In the genomic region with DNA sequence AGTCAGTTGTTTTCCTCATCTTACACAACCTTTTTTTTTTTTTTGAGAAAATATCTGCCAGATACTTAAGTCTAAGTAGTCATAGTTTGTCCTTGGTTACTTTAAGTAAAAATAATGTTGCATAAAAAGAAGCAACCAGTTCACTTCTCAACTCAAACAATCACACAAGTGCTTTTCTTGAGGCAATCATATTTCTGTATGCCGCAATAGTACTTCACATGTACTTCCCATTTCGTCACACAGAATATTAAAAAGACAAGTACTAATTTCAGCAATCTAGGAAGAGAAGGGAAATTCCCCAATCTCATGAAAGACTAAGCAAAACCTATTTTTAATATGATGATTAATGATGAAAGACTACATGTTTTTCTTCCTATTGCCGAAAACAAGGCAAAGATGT, we compare ENCODE assay signal across 19 cellular contexts. TPM values are rescaled to one million over a fixed set of nuclear protein-coding genes. Genes with fewer than 3 reads are reported as not detected.
DNase-seq lines count a peak whose midpoint lies in the region; ATAC-seq and TF ChIP-seq lines count a peak whose summit lies in the region.
"Had no signal": no experiment of that assay in that cellular context is flagged by ENCODE, and none has a peak within 500 bp of the region (broad histone marks: within the 10 kb centered on the region; RNA-seq: fewer than 3 reads in every experiment).

No MANE protein-coding gene starts in this region.

- H3K4me1 Mint-ChIP-seq in activated T-helper 17 cell treated with anti-CD3 and anti-CD28 coated beads, Interleukin-2, amount 50 U/mL, for 72 hours = no peaks in the 10 kb centered on the region

- DNase-seq in GF-D8 (lab: John Stamatoyannopoulos, UW) (peak; percentile 52), MV-4-11 (lab: John Stamatoyannopoulos, UW) (peak; percentile 57), left lung (no peak), Right ventricle myocardium superior (no peak), NCI-H2029 treated with DMSO at 0.1 percent for 48 hours (lab: John Stamatoyannopoulos, UW) (no peak), hippocampal formation (lab: John Stamatoyannopoulos, UW) (no peak)
- DNase-seq: activated CD4-positive, CD25-positive, alpha-beta regulatory T cell; DMS79; islet precursor cell; lower lobe of right lung; NCI-H1436; NCI-H524 treated with DMSO at 0.1 percent for 48 hours; SJCRH30; stimulated activated CD4-positive, alpha-beta T cell treated with anti-CD3 and anti-CD28 coated beads, Interleukin-4, amount 100 ng/mL, for 4 hours; upper lobe of left lung had no signal

- H3K4me1 ChIP-seq in left lung = peaks cover 0 to 13% of the 10 kb centered on the region in 2 donors
- H3K4me1 ChIP-seq: HAP-1, lower lobe of right lung, upper lobe of left lung had no signal

- no peaks in the 10 kb centered on the region for H3K9me3 Mint-ChIP-seq in activated T-helper 17 cell treated with anti-CD3 and anti-CD28 coated beads, Interleukin-2, amount 50 U/mL, for 72 hours
- H3K9me3 Mint-ChIP-seq: activated naive CD4-positive, alpha-beta T cell treated with anti-CD3 and anti-CD28 coated beads, Interleukin-2, amount 50 U/mL, for 24 hours had no signal

- H3K9me3 ChIP-seq in left lung = no peaks in the 10 kb centered on the region
- H3K9me3 ChIP-seq: HAP-1, lower lobe of right lung, SJCRH30, upper lobe of left lung had no signal

- ATAC-seq in activated T-helper 17 cell treated with anti-CD3 and anti-CD28 coated beads, Interleukin-2, amount 50 U/mL, for 72 hours (replicated peaks) = no peak
- ATAC-seq in left lung = peak; percentile 34
- ATAC-seq in SK-N-SH treated with all-trans-retinoic acid at 6 μM for 48 hours = no peak
- no peak for ATAC-seq in Right ventricle myocardium superior (ENCODE audit: poor library complexity)

- no peak overlapping the region for H3K4me3 ChIP-seq in left lung
- H3K4me3 ChIP-seq: HAP-1, lower lobe of right lung, SJCRH30, upper lobe of left lung had no signal

- no peaks in the 10 kb centered on the region for H3K36me3 Mint-ChIP-seq in activated T-helper 17 cell treated with anti-CD3 and anti-CD28 coated beads, Interleukin-2, amount 50 U/mL, for 72 hours (ENCODE audit: low read depth)
- H3K36me3 Mint-ChIP-seq: activated naive CD4-positive, alpha-beta T cell treated with anti-CD3 and anti-CD28 coated beads, Interleukin-2, amount 50 U/mL, for 24 hours had no signal

- H3K27me3 Mint-ChIP-seq in activated T-helper 17 cell treated with anti-CD3 and anti-CD28 coated beads, Interleukin-2, amount 50 U/mL, for 72 hours = no peaks in the 10 kb centered on the region
- H3K27me3 Mint-ChIP-seq: activated naive CD4-positive, alpha-beta T cell treated with anti-CD3 and anti-CD28 coated beads, Interleukin-2, amount 50 U/mL, for 24 hours had no signal

- H3K4me3 Mint-ChIP-seq in activated T-helper 17 cell treated with anti-CD3 and anti-CD28 coated beads, Interleukin-2, amount 50 U/mL, for 72 hours = no peak overlapping the region
- H3K4me3 Mint-ChIP-seq: activated naive CD4-positive, alpha-beta T cell treated with anti-CD3 and anti-CD28 coated beads, Interleukin-2, amount 50 U/mL, for 24 hours had no signal

- H3K27me3 ChIP-seq in left lung = no peaks in the 10 kb centered on the region
- H3K27me3 ChIP-seq: SJCRH30, upper lobe of left lung had no signal

- H3K36me3 ChIP-seq in left lung = no peaks in the 10 kb centered on the region
- H3K36me3 ChIP-seq: HAP-1, lower lobe of right lung, SJCRH30, upper lobe of left lung had no signal

- H3K27ac Mint-ChIP-seq in activated T-helper 17 cell treated with anti-CD3 and anti-CD28 coated beads, Interleukin-2, amount 50 U/mL, for 72 hours = peak overlapping the region; percentile 47
- H3K27ac Mint-ChIP-seq: activated naive CD4-positive, alpha-beta T cell treated with anti-CD3 and anti-CD28 coated beads, Interleukin-2, amount 50 U/mL, for 24 hours had no signal

- no peak for TF ChIP-seq CTCF in left lung (IDR thresholded peaks at IDR 0.05)

- H3K27ac ChIP-seq in left lung = peak overlapping the region in 1 of 2 donors; percentile 39
- H3K27ac ChIP-seq: lower lobe of right lung, SJCRH30, upper lobe of left lung had no signal

- intact Hi-C loops in left lung (cut with DNase I) = loop anchor here in 1 of 2 donors (10.0 kb wide), 1 partner anchor 383 kb away; no protein-coding TSS in a partner anchor
- intact Hi-C loops in Right ventricle myocardium superior (cut with DNase I) = no loop called here

TF ChIP-seq in SK-N-SH treated with all-trans-retinoic acid at 6 μM for 48 hours, 23 proteins besides CTCF, POLR2A, EP300 and RAD21:
- TF ChIP-seq, protein P1, sequence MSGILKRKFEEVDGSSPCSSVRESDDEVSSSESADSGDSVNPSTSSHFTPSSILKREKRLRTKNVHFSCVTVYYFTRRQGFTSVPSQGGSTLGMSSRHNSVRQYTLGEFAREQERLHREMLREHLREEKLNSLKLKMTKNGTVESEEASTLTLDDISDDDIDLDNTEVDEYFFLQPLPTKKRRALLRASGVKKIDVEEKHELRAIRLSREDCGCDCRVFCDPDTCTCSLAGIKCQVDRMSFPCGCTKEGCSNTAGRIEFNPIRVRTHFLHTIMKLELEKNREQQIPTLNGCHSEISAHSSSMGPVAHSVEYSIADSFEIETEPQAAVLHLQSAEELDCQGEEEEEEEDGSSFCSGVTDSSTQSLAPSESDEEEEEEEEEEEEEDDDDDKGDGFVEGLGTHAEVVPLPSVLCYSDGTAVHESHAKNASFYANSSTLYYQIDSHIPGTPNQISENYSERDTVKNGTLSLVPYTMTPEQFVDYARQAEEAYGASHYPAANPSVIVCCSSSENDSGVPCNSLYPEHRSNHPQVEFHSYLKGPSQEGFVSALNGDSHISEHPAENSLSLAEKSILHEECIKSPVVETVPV (CRISPR knock-in tag; IDR thresholded peaks at IDR 0.05) = no peak
- TF ChIP-seq SNAI2 (CRISPR knock-in tag; IDR thresholded peaks at IDR 0.05) = no peak

RNA-seq across cellular contexts. Expression of gene TCF12, which starts 40.9 kb away (rescaled TPM):
- 10 to 100 TPM; 48.3 to 74.2 TPM for total RNA-seq in activated T-helper 17 cell treated with anti-CD3 and anti-CD28 coated beads, Interleukin-2, amount 50 U/mL, for 72 hours
- 100 to 1,000 TPM; 106 to 116 TPM for total RNA-seq in left lung
- 32.9 TPM for total RNA-seq in Right ventricle myocardium superior

Comparison
In these comparisons a context has a peak if more than half of its experiments do, and no peak if none do; other contexts are left out.
1. DNase-seq: peak in GF-D8 (single experiment) and MV-4-11 (single experiment); none in left lung (0 of 2), Right ventricle myocardium superior (single experiment), NCI-H2029 treated with DMSO at 0.1 percent for 48 hours (single experiment) and hippocampal formation (0 of 2).